8 cellular contexts compared by ENCODE assay signal in genomic region chr17:8119575-8120519, GRCh38. TPM values are rescaled to one million over a fixed set of nuclear protein-coding genes. Genes with fewer than 3 reads are reported as not detected.
DNase-seq lines count a peak whose midpoint lies in the region; ATAC-seq and TF ChIP-seq lines count a peak whose summit lies in the region.

No MANE protein-coding gene starts in this region.

- no peak for TF ChIP-seq CTCF in epithelial cell of esophagus (IDR thresholded peaks at IDR 0.05; ENCODE audit: insufficient read depth, low read depth, low read length, missing control alignments)

- peak; percentile 97 for DNase-seq in A172 (ENCODE audit: low spot score)
- DNase-seq in HUDEP-2 (lab: John Stamatoyannopoulos, UW; ENCODE audit: unreplicated experiment in 76 of 76) = peak in 73 of 76 experiments; percentile 41 to 96 (median 88)
- DNase-seq in NT2/D1 (ENCODE audit: low read depth, low spot score) = peak; percentile 80
- peak; percentile 77 for DNase-seq in activated CD8-positive, alpha-beta memory T cell treated with anti-CD3 and anti-CD28 coated beads, Interleukin-2, amount 50 U/mL, for 4 hours
- DNase-seq in epithelial cell of esophagus (ENCODE audit: low read depth) = peak; percentile 89
- peak; percentile 97 for DNase-seq in stimulated activated CD8-positive, alpha-beta memory T cell treated with anti-CD3 and anti-CD28 coated beads, Interleukin-4, amount 100 ng/mL, for 48 hours

- H3K9ac ChIP-seq in NT2/D1 (ENCODE audit: insufficient read length, low read depth) = peak overlapping the region; percentile 75
- peak overlapping the region; percentile 28 for H3K9ac ChIP-seq in mucosa of stomach (ENCODE audit: low read length)

- H3K9me3 ChIP-seq in NT2/D1 (ENCODE audit: insufficient read depth, low read length) (no peaks in the 10 kb centered on the region), mucosa of stomach (ENCODE audit: control insufficient read depth, low read length) (no peaks in the 10 kb centered on the region)

- H3K36me3 ChIP-seq in NT2/D1 (ENCODE audit: insufficient read depth, insufficient read length, low read length) = no peaks in the 10 kb centered on the region
- no peaks in the 10 kb centered on the region for H3K36me3 ChIP-seq in mucosa of stomach (ENCODE audit: control insufficient read depth, insufficient read depth, low read length)

- peak; percentile 29 for ATAC-seq in GM18520 (IDR thresholded peaks at IDR 0.05; ENCODE audit: unreplicated experiment)

- H3K27me3 ChIP-seq in NT2/D1 (ENCODE audit: insufficient read depth, insufficient read length) = peaks cover 67% of the 10 kb centered on the region
- H3K27me3 ChIP-seq in mucosa of stomach (ENCODE audit: control insufficient read depth, insufficient read depth, low read length) = peaks cover 81% of the 10 kb centered on the region

- H3K4me1 ChIP-seq in NT2/D1 (ENCODE audit: insufficient read depth, insufficient read length) (peaks cover 4% of the 10 kb centered on the region), mucosa of stomach (ENCODE audit: control insufficient read depth, insufficient read depth, low read length) (peaks cover 60% of the 10 kb centered on the region)

- H3K4me3 ChIP-seq in NT2/D1 (ENCODE audit: insufficient read length, low read depth) (peak overlapping the region; percentile 63), epithelial cell of esophagus (ENCODE audit: low read length) (peak overlapping the region; percentile 66), mucosa of stomach (ENCODE audit: low read length) (peak overlapping the region; percentile 31)

RNA-seq across cellular contexts. Expression of gene ALOXE3, which starts 1.5 kb away (rescaled TPM):
- 0.05 TPM in 1 of 2 replicates, not detected in the other for total RNA-seq in A172 (2014; rRNA removed; shearing (Covaris generic))

RNA-seq across cellular contexts. Expression of gene HES7, which starts 4.1 kb away (rescaled TPM):
- total RNA-seq in A172 (2014; rRNA removed; shearing (Covaris generic)) = not detected in 2 replicates

RNA-seq across cellular contexts. Expression of gene ALOX12B, which starts 32.3 kb away (rescaled TPM):
- total RNA-seq in A172 (2014; rRNA removed; shearing (Covaris generic)) = not detected in 2 replicates

RNA-seq across cellular contexts. Expression of gene PER1, which starts 32.4 kb away (rescaled TPM):
- total RNA-seq in A172 (2014; rRNA removed; shearing (Covaris generic)) = 6.9 and 7.5 TPM in 2 replicates

RNA-seq across cellular contexts. Expression of gene VAMP2, which starts 42.9 kb away (rescaled TPM):
- 1.9 and 4.3 TPM in 2 replicates for total RNA-seq in A172 (2014; rRNA removed; shearing (Covaris generic))

Comparison
In these comparisons a context has a peak if more than half of its experiments do, and no peak if none do; other contexts are left out.
1. Peak in every context shown above with its lines: DNase-seq, ATAC-seq and H3K4me3 ChIP-seq.